19 cellular contexts compared by ENCODE assay signal in the genomic region with DNA sequence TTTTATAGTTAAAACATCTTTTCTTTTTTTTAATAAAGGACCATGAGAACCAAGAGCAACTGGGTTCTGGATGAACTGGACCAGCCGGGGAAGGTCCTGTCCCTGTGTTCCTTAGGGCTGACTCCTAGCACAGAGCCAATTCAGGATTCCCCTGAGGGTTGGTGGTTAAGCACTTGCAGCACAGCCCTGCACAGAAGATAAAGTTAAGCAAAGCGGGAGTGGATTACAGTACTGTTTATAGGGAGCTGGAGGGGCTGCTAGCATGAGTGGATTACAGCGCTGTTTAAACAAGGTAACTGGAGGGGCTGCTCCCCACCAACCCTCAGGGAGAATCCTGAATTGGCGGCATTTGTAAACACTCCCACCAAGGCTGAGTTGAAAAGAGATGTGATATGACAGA.
DNase-seq lines count a peak whose midpoint lies in the region; TF ChIP-seq lines count a peak whose summit lies in the region.
"Had no signal": no experiment of that assay in that cellular context is flagged by ENCODE, and none has a peak within 500 bp of the region (broad histone marks: within the 10 kb centered on the region; RNA-seq: fewer than 3 reads in every experiment).

No MANE protein-coding gene starts in this region.

- no peaks in the 10 kb centered on the region for H3K4me1 ChIP-seq in breast epithelium
- H3K4me1 ChIP-seq: sigmoid colon had no signal

- H3K27me3 ChIP-seq in breast epithelium: no peaks in the 10 kb centered on the region
- H3K27me3 ChIP-seq: cardiac muscle cell, ovary, suprapubic skin had no signal

- no peak for TF ChIP-seq POLR2A in breast epithelium (IDR thresholded peaks at IDR 0.05)

- POLR2A ChIA-PET in GM10248 (lab: Yijun Ruan, JAX): no interaction called here

- DNase-seq in AG10803 (ENCODE audit: low read depth) (peak; percentile 6), DMS79 treated with DMSO at 0.1 percent for 48 hours (lab: John Stamatoyannopoulos, UW) (peak; percentile 68), NCI-H345 treated with DMSO at 0.1 percent for 48 hours (lab: John Stamatoyannopoulos, UW; ENCODE audit: unreplicated experiment) (peak; percentile 51), fibroblast of pulmonary artery (ENCODE audit: low read depth) (peak; percentile 5), breast epithelium (ENCODE audit: low spot score in 2 of 2) (no peak), GM10248 (ENCODE audit: extremely low spot score) (no peak), DMS 273 (lab: John Stamatoyannopoulos, UW; ENCODE audit: unreplicated experiment) (no peak), NCI-H2029 (lab: John Stamatoyannopoulos, UW) (no peak)
- DNase-seq: activated CD4-positive, alpha-beta T cell treated with anti-CD3 and anti-CD28 coated beads, Interleukin-2, amount 50 U/mL, for 48 hours; activated naive CD8-positive, alpha-beta T cell treated with anti-CD3 and anti-CD28 coated beads for 36 hours; activated T-cell treated with anti-CD3 and anti-CD28 coated beads, Interleukin-2, amount 50 U/mL, for 48 hours; effector CD8-positive, alpha-beta T cell; left cardiac atrium; mucosa of descending colon; ovary; sigmoid colon had no signal

- TF ChIP-seq CTCF in AG10803 (conservative IDR thresholded peaks at IDR 0.05; ENCODE audit: low read length) (no peak), fibroblast of pulmonary artery (IDR thresholded peaks at IDR 0.05; ENCODE audit: low read length, missing control alignments) (no peak), breast epithelium (IDR thresholded peaks at IDR 0.05) (no peak), GM10248 (IDR thresholded peaks at IDR 0.05; ENCODE audit: control extremely low read depth, extremely low read depth, low read depth, missing control alignments) (no peak)

- intact Hi-C loops in breast epithelium (cut with DNase I; ENCODE audit: low total_unique reads): no loop called here

- no peaks in the 10 kb centered on the region for H3K36me3 ChIP-seq in breast epithelium
- H3K36me3 ChIP-seq: cardiac muscle cell, HAP-1, ovary, sigmoid colon, suprapubic skin had no signal

- no peak overlapping the region for H3K4me3 ChIP-seq in AG10803 (ENCODE audit: low read length)
- no peak overlapping the region for H3K4me3 ChIP-seq in fibroblast of pulmonary artery (replicated peaks; ENCODE audit: low read depth, low read length)
- H3K4me3 ChIP-seq in breast epithelium: no peak overlapping the region
- H3K4me3 ChIP-seq: cardiac muscle cell, HAP-1, mucosa of descending colon, ovary, sigmoid colon, suprapubic skin had no signal

- no peaks in the 10 kb centered on the region for H3K9me3 ChIP-seq in breast epithelium
- H3K9me3 ChIP-seq: HAP-1, mucosa of descending colon, ovary, sigmoid colon, suprapubic skin had no signal

- CTCF ChIA-PET in GM10248 (lab: Yijun Ruan, JAX): interaction anchor here (3.7 kb wide), 1 partner anchor 13 kb away, joined by 14 read pairs; no protein-coding TSS in a partner anchor

- no peak overlapping the region for H3K27ac ChIP-seq in breast epithelium
- H3K27ac ChIP-seq: cardiac muscle cell, ovary, sigmoid colon, suprapubic skin had no signal

Comparison
In these comparisons a context has a peak if more than half of its experiments do, and no peak if none do; other contexts are left out.
1. DNase-seq: peak in AG10803 (single experiment), DMS79 treated with DMSO at 0.1 percent for 48 hours (single experiment), NCI-H345 treated with DMSO at 0.1 percent for 48 hours (single experiment) and fibroblast of pulmonary artery (single experiment); none in breast epithelium (0 of 2), GM10248 (single experiment), DMS 273 (single experiment) and NCI-H2029 (single experiment).